ENCODE assay signal across 20 cellular contexts in genomic region chr7:156549636-156550035, GRCh38.
DNase-seq lines count a peak whose midpoint lies in the region; TF ChIP-seq lines count a peak whose summit lies in the region.
"Had no signal": no experiment of that assay in that cellular context is flagged by ENCODE, and none has a peak within 500 bp of the region (broad histone marks: within the 10 kb centered on the region; RNA-seq: fewer than 3 reads in every experiment).

No MANE protein-coding gene starts in this region.

- no peaks in the 10 kb centered on the region for H3K27me3 Mint-ChIP-seq in osteocyte (ENCODE audit: unreplicated experiment)

- H3K4me3 ChIP-seq in BLaER1: no peak overlapping the region
- H3K4me3 ChIP-seq in KMS-11 (IDR thresholded peaks at IDR 0.05; ENCODE audit: insufficient read depth, low read depth, low read length): no peak overlapping the region
- H3K4me3 ChIP-seq: BLaER1 treated with 17β-estradiol and CSF1 and Interleukin-3, amounts not matched to agents 10 nM and 100 nM; GM12878 had no signal

- peaks cover 18% of the 10 kb centered on the region for H3K9me3 ChIP-seq in BLaER1
- H3K9me3 ChIP-seq: BE2C had no signal

- H3K36me3 ChIP-seq in BLaER1 (no peaks in the 10 kb centered on the region), KMS-11 (ENCODE audit: insufficient read depth) (no peaks in the 10 kb centered on the region)
- H3K36me3 ChIP-seq: BE2C; BLaER1 treated with 17β-estradiol and CSF1 and Interleukin-3, amounts not matched to agents 10 nM and 100 nM had no signal

- H3K27ac ChIP-seq in BLaER1: no peak overlapping the region
- H3K27ac ChIP-seq in KMS-11: no peak overlapping the region
- H3K27ac ChIP-seq: BLaER1 treated with 17β-estradiol and CSF1 and Interleukin-3, amounts not matched to agents 10 nM and 100 nM; C4-2B had no signal

- peak overlapping the region; percentile 81; the same call in 1 of the 2 replicates for H3K4me2 ChIP-seq in BLaER1
- peak overlapping the region; percentile 87 for H3K4me2 ChIP-seq in KMS-11

- H3K4me1 ChIP-seq in BLaER1 (peaks cover 50% of the 10 kb centered on the region), KMS-11 (ENCODE audit: low read depth, poor library complexity, severe bottlenecking) (peaks cover 54% of the 10 kb centered on the region)
- H3K4me1 ChIP-seq: BE2C had no signal

- no peaks in the 10 kb centered on the region for H3K79me2 ChIP-seq in KMS-11 (ENCODE audit: insufficient read depth, low read depth)

- TF ChIP-seq CTCF in KMS-11 (conservative IDR thresholded peaks at IDR 0.05; ENCODE audit: low read depth, low read length): no peak
- TF ChIP-seq CTCF in osteocyte (IDR thresholded peaks at IDR 0.05): no peak

- H3K9ac ChIP-seq in BLaER1 (no peak overlapping the region), KMS-11 (no peak overlapping the region)
- H3K9ac ChIP-seq: BLaER1 treated with 17β-estradiol and CSF1 and Interleukin-3, amounts not matched to agents 10 nM and 100 nM had no signal

- no peak overlapping the region for H3K4me3 Mint-ChIP-seq in osteocyte (ENCODE audit: unreplicated experiment)
- H3K4me3 Mint-ChIP-seq: CD4-positive, alpha-beta T cell; CD8-positive, alpha-beta T cell had no signal

- H4K20me1 ChIP-seq in BLaER1: no peaks in the 10 kb centered on the region
- no peaks in the 10 kb centered on the region for H4K20me1 ChIP-seq in KMS-11 (ENCODE audit: insufficient read depth)

- no peak overlapping the region for H3K27ac Mint-ChIP-seq in osteocyte (ENCODE audit: unreplicated experiment)
- H3K27ac Mint-ChIP-seq: CD4-positive, alpha-beta T cell; CD8-positive, alpha-beta T cell had no signal

- no peaks in the 10 kb centered on the region for H3K36me3 Mint-ChIP-seq in osteocyte (ENCODE audit: unreplicated experiment)
- H3K36me3 Mint-ChIP-seq: CD8-positive, alpha-beta T cell had no signal

- no peaks in the 10 kb centered on the region for H3K4me1 Mint-ChIP-seq in osteocyte (ENCODE audit: unreplicated experiment)

- H2AFZ ChIP-seq in KMS-11 (ENCODE audit: low read depth): no peak overlapping the region

- H3K9me3 Mint-ChIP-seq in osteocyte (ENCODE audit: unreplicated experiment): peaks cover 11% of the 10 kb centered on the region

- peak; percentile 64 for DNase-seq in osteocyte (ENCODE audit: extremely low spot score, unreplicated experiment)
- DNase-seq in activated CD4-positive, alpha-beta T cell treated with anti-CD3 and anti-CD28 coated beads, Interleukin-2, amount 50 U/mL, for 4 hours: no peak
- DNase-seq in DMS153 treated with DMSO at 0.1 percent for 48 hours (lab: John Stamatoyannopoulos, UW; ENCODE audit: unreplicated experiment): no peak
- DNase-seq: 8988T; ACHN; BE2C; Caco-2; Calu3; CD4-positive, alpha-beta T cell; CD8-positive, alpha-beta T cell; DMS53; DMS79; DND-41; EL; GDM1 had no signal

- H3K27me3 ChIP-seq in BLaER1 (no peaks in the 10 kb centered on the region; the same call in 1 of the 2 replicates), KMS-11 (ENCODE audit: insufficient read depth, low read depth) (no peaks in the 10 kb centered on the region)
- H3K27me3 ChIP-seq: BE2C had no signal
